Comparison of ENCODE assay signal across 33 cellular contexts in genomic region chr17:60757437-60757836, GRCh38.
"Had no signal": no experiment of that assay in that cellular context is flagged by ENCODE, and none has a peak within 500 bp of the region (broad histone marks: within the 10 kb centered on the region; RNA-seq: fewer than 3 reads in every experiment).

No MANE protein-coding gene starts in this region.

- H3K36me3 ChIP-seq: adrenal gland, ascending aorta, brain microvascular endothelial cell, breast epithelium, cardiac muscle cell had no signal

- H3K4me3 ChIP-seq: adrenal gland, ascending aorta, body of pancreas, breast epithelium, cardiac muscle cell had no signal

- H3K27ac ChIP-seq: adrenal gland, ascending aorta, body of pancreas, brain microvascular endothelial cell, breast epithelium, cardiac muscle cell had no signal

- FAIRE-seq: astrocyte, bronchial epithelial cell had no signal

- H3K4me1 ChIP-seq: adrenal gland, ascending aorta, body of pancreas, breast epithelium had no signal

- H3K27me3 ChIP-seq: adrenal gland, ascending aorta, body of pancreas, brain microvascular endothelial cell, breast epithelium, cardiac muscle cell had no signal

- DNase-seq: activated effector memory CD4-positive, alpha-beta T cell treated with anti-CD3 and anti-CD28 coated beads, Interleukin-2, amount 50 U/mL, for 16 hours; activated effector memory CD4-positive, alpha-beta T cell treated with Interleukin-2 at 50 U/mL for 16 hours; activated gamma-delta T cell; activated gamma-delta T cell treated with Interleukin-2 at 50 U/mL for 16 hours; activated naive CD4-positive, alpha-beta T cell; activated naive CD4-positive, alpha-beta T cell treated with anti-CD3 and anti-CD28 coated beads for 36 hours; activated naive CD4-positive, alpha-beta T cell treated with anti-CD3 and anti-CD28 coated beads, Interleukin-2, amount 10 ng/mL, durations not matched to agents 7 days and 5 days; activated naive CD4-positive, alpha-beta T cell treated with anti-CD3 and anti-CD28 coated beads, Interleukin-2, amount 50 U/mL, for 16 hours; activated naive CD4-positive, alpha-beta T cell treated with Interleukin-2 at 50 U/mL for 16 hours; activated naive CD8-positive, alpha-beta T cell treated with anti-CD3 and anti-CD28 coated beads for 36 hours; activated naive CD8-positive, alpha-beta T cell treated with anti-CD3 and anti-CD28 coated beads, Interleukin-2, amount 10 ng/mL, durations not matched to agents 7 days and 5 days; activated naive CD8-positive, alpha-beta T cell treated with anti-CD3 and anti-CD28 coated beads, Interleukin-2, amount 50 U/mL, for 24 hours; activated T-cell treated with anti-CD3 and anti-CD28 coated beads, Interleukin-2, amount 50 U/mL, for 1 hour; activated T-cell treated with anti-CD3 and anti-CD28 coated beads, Interleukin-2, amount 50 U/mL, for 24 hours; activated T-cell treated with anti-CD3 and anti-CD28 coated beads, Interleukin-2, amount 50 U/mL, for 4 hours; activated T-cell treated with anti-CD3 and anti-CD28 coated beads, Interleukin-2, amount 50 U/mL, for 48 hours; activated T-cell treated with anti-CD3 and anti-CD28 coated beads, Interleukin-2, amount 50 U/mL, for 72 hours; adrenal gland; amniotic stem cell; amygdala; aorta; body of pancreas; brain microvascular endothelial cell; caudate nucleus; central memory CD4-positive, alpha-beta T cell; cerebellar nuclear complex had no signal

- H3K9me3 ChIP-seq: body of pancreas had no signal

- ATAC-seq: activated naive CD4-positive, alpha-beta T cell treated with anti-CD3 and anti-CD28 coated beads, Interleukin-2, amount 50 U/mL, for 72 hours; activated naive CD8-positive, alpha-beta T cell treated with anti-CD3 and anti-CD28 coated beads, Interleukin-2, amount 50 U/mL, for 24 hours; activated T-cell treated with anti-CD3 and anti-CD28 coated beads, Interleukin-2, amount 50 U/mL, for 4 hours; activated T-cell treated with anti-CD3 and anti-CD28 coated beads, Interleukin-2, amount 50 U/mL, for 72 hours; activated T-helper 17 cell treated with anti-CD3 and anti-CD28 coated beads, Interleukin-2, amount 50 U/mL, for 72 hours; body of pancreas had no signal
